21 cellular contexts compared by ENCODE assay signal in genomic region chr20:44173846-44174245, GRCh38. TPM values are rescaled to one million over a fixed set of nuclear protein-coding genes. Genes with fewer than 3 reads are reported as not detected.
"Had no signal": no experiment of that assay in that cellular context is flagged by ENCODE, and none has a peak within 500 bp of the region (broad histone marks: within the 10 kb centered on the region; RNA-seq: fewer than 3 reads in every experiment).

No MANE protein-coding gene starts in this region.

- DNase-seq: activated CD4-positive, alpha-beta T cell treated with anti-CD3 and anti-CD28 coated beads, Interleukin-2, amount 50 U/mL, for 48 hours; activated gamma-delta T cell treated with Interleukin-2 at 50 U/mL for 16 hours; activated T-cell treated with anti-CD3 and anti-CD28 coated beads for 4 hours; effector CD8-positive, alpha-beta T cell; esophagus squamous epithelium; glutamatergic neuron; hippocampal formation; left colon; nephron progenitor cell; nucleus accumbens; posterior cingulate gyrus; stimulated activated CD4-positive, alpha-beta T cell treated with anti-CD3 and anti-CD28 coated beads, Interleukin-4, amount 100 ng/mL, for 24 hours; stomach; T-helper 2 cell; testis had no signal

- H3K36me3 ChIP-seq: esophagus squamous epithelium, stomach had no signal

- H3K4me1 Mint-ChIP-seq: stimulated activated effector memory CD8-positive, alpha-beta T cell treated with anti-CD3 and anti-CD28 coated beads, Interleukin-12 subunit alpha, Interleukin-12 subunit beta, amount 100 ng/mL, for 72 hours had no signal

- H3K4me3 ChIP-seq: esophagus squamous epithelium, lung, stomach, testis had no signal

- H3K27ac Mint-ChIP-seq: activated naive CD4-positive, alpha-beta T cell treated with anti-CD3 and anti-CD28 coated beads, Interleukin-2, amount 50 U/mL, for 72 hours; activated T-helper 1 cell treated with anti-CD3 and anti-CD28 coated beads, Interleukin-12 subunit alpha, Interleukin-12 subunit beta, Interleukin-2, Interleukin-4 antibody, amounts not matched to agents 30 ng/mL and 10 ng/mL and 1 ng/mL, durations not matched to agents 14 hours and 24 hours and 36 hours; dendritic cell treated with granulocyte-macrophage colony-stimulating factor and Interleukin-4, amounts not matched to agents 40 ng/mL and 50 ng/mL, for 4 days; nephron progenitor cell; stimulated activated effector memory CD8-positive, alpha-beta T cell treated with anti-CD3 and anti-CD28 coated beads, Interleukin-12 subunit alpha, Interleukin-12 subunit beta, amount 100 ng/mL, for 72 hours had no signal

- H3K27ac ChIP-seq: testis had no signal

- ATAC-seq: activated naive CD4-positive, alpha-beta T cell treated with anti-CD3 and anti-CD28 coated beads, Interleukin-2, amount 50 U/mL, for 72 hours; left colon; stimulated activated effector memory CD8-positive, alpha-beta T cell treated with anti-CD3 and anti-CD28 coated beads, Interleukin-12 subunit alpha, Interleukin-12 subunit beta, amount 100 ng/mL, for 72 hours had no signal

- H3K9me3 ChIP-seq: esophagus squamous epithelium, stomach, testis had no signal

- H3K27me3 ChIP-seq: testis had no signal

- H3K4me3 Mint-ChIP-seq: activated T-helper 1 cell treated with anti-CD3 and anti-CD28 coated beads, Interleukin-12 subunit alpha, Interleukin-12 subunit beta, Interleukin-2, Interleukin-4 antibody, amounts not matched to agents 30 ng/mL and 10 ng/mL and 1 ng/mL, durations not matched to agents 14 hours and 24 hours and 36 hours; dendritic cell treated with granulocyte-macrophage colony-stimulating factor and Interleukin-4, amounts not matched to agents 40 ng/mL and 50 ng/mL, for 4 days; nephron progenitor cell; stimulated activated effector memory CD8-positive, alpha-beta T cell treated with anti-CD3 and anti-CD28 coated beads, Interleukin-12 subunit alpha, Interleukin-12 subunit beta, amount 100 ng/mL, for 72 hours had no signal

- H3K36me3 Mint-ChIP-seq: activated naive CD4-positive, alpha-beta T cell treated with anti-CD3 and anti-CD28 coated beads, Interleukin-2, amount 50 U/mL, for 72 hours; stimulated activated effector memory CD8-positive, alpha-beta T cell treated with anti-CD3 and anti-CD28 coated beads, Interleukin-12 subunit alpha, Interleukin-12 subunit beta, amount 100 ng/mL, for 72 hours had no signal

- H3K4me1 ChIP-seq: testis had no signal

- H3K9me3 Mint-ChIP-seq: activated naive CD4-positive, alpha-beta T cell treated with anti-CD3 and anti-CD28 coated beads, Interleukin-2, amount 50 U/mL, for 72 hours; activated T-helper 1 cell treated with anti-CD3 and anti-CD28 coated beads, Interleukin-12 subunit alpha, Interleukin-12 subunit beta, Interleukin-2, Interleukin-4 antibody, amounts not matched to agents 30 ng/mL and 10 ng/mL and 1 ng/mL, durations not matched to agents 14 hours and 24 hours and 36 hours; dendritic cell treated with granulocyte-macrophage colony-stimulating factor and Interleukin-4, amounts not matched to agents 40 ng/mL and 50 ng/mL, for 4 days; nephron progenitor cell; stimulated activated effector memory CD8-positive, alpha-beta T cell treated with anti-CD3 and anti-CD28 coated beads, Interleukin-12 subunit alpha, Interleukin-12 subunit beta, amount 100 ng/mL, for 72 hours had no signal

RNA-seq across cellular contexts. Expression of gene JPH2, which starts 13.1 kb away (rescaled TPM):
- total RNA-seq: activated T-helper 1 cell treated with anti-CD3 and anti-CD28 coated beads, Interleukin-12 subunit alpha, Interleukin-12 subunit beta, Interleukin-2, Interleukin-4 antibody, amounts not matched to agents 30 ng/mL and 10 ng/mL and 1 ng/mL, durations not matched to agents 14 hours and 24 hours and 36 hours; endothelial cell of umbilical vein had no signal
- polyA plus RNA-seq: endothelial cell of umbilical vein had no signal
